In genomic region chr16:1407749-1408148, GRCh38 we compare ENCODE assay signal across 8 cellular contexts. TPM values are rescaled to one million over a fixed set of nuclear protein-coding genes. Genes with fewer than 3 reads are reported as not detected.
DNase-seq lines count a peak whose midpoint lies in the region; ATAC-seq, FAIRE-seq and TF ChIP-seq lines count a peak whose summit lies in the region.

No MANE protein-coding gene starts in this region.

- H3K4me3 ChIP-seq in upper lobe of right lung, result peak overlapping the region; percentile 53

- H3K9me3 ChIP-seq in upper lobe of right lung, result no peaks in the 10 kb centered on the region

- ATAC-seq in activated naive CD4-positive, alpha-beta T cell treated with anti-CD3 and anti-CD28 coated beads, Interleukin-2, amount 50 U/mL, for 72 hours, result no peak
- ATAC-seq in left lobe of liver (peak; percentile 12), upper lobe of right lung (peak; percentile 2), GM18873 (IDR thresholded peaks at IDR 0.05; ENCODE audit: low FRiP score, unreplicated experiment) (no peak)

- DNase-seq in activated naive CD4-positive, alpha-beta T cell treated with anti-CD3 and anti-CD28 coated beads, Interleukin-2, amount 10 ng/mL, durations not matched to agents 7 days and 5 days, result no peak
- DNase-seq in activated naive CD4-positive, alpha-beta T cell treated with anti-CD3 and anti-CD28 coated beads, Interleukin-2, amount 50 U/mL, for 72 hours (ENCODE audit: low spot score in 2 of 2), result no peak
- DNase-seq in activated naive CD8-positive, alpha-beta T cell treated with anti-CD3 and anti-CD28 coated beads for 36 hours, result no peak
- DNase-seq in left lobe of liver (ENCODE audit: low spot score), result no peak
- DNase-seq in upper lobe of right lung, result no peak
- no peak for DNase-seq in H54 (ENCODE audit: insufficient read length, low spot score)
- DNase-seq in NCI-H1436 treated with DMSO at 0.1 percent for 48 hours (lab: John Stamatoyannopoulos, UW), result no peak

- CTCF ChIA-PET in activated naive CD4-positive, alpha-beta T cell treated with anti-CD3 and anti-CD28 coated beads, Interleukin-2, amount 10 ng/mL, durations not matched to agents 7 days and 5 days (lab: Charles Lee), result no interaction called here

- no peak overlapping the region for H3K27ac Mint-ChIP-seq in activated naive CD4-positive, alpha-beta T cell treated with anti-CD3 and anti-CD28 coated beads, Interleukin-2, amount 10 ng/mL, durations not matched to agents 7 days and 5 days
- H3K27ac Mint-ChIP-seq in activated naive CD4-positive, alpha-beta T cell treated with anti-CD3 and anti-CD28 coated beads, Interleukin-2, amount 50 U/mL, for 72 hours, result no peak overlapping the region
- H3K27ac Mint-ChIP-seq in activated naive CD8-positive, alpha-beta T cell treated with anti-CD3 and anti-CD28 coated beads for 36 hours, result no peak overlapping the region

- peak overlapping the region; percentile 39 for H3K4me3 Mint-ChIP-seq in activated naive CD4-positive, alpha-beta T cell treated with anti-CD3 and anti-CD28 coated beads, Interleukin-2, amount 10 ng/mL, durations not matched to agents 7 days and 5 days
- H3K4me3 Mint-ChIP-seq in activated naive CD8-positive, alpha-beta T cell treated with anti-CD3 and anti-CD28 coated beads for 36 hours, result peak overlapping the region; percentile 80

- H3K27me3 ChIP-seq in upper lobe of right lung, result no peaks in the 10 kb centered on the region

- TF ChIP-seq CTCF in upper lobe of right lung (IDR thresholded peaks at IDR 0.05), result no peak

- peaks cover 14% of the 10 kb centered on the region for H3K36me3 Mint-ChIP-seq in activated naive CD4-positive, alpha-beta T cell treated with anti-CD3 and anti-CD28 coated beads, Interleukin-2, amount 10 ng/mL, durations not matched to agents 7 days and 5 days
- no peaks in the 10 kb centered on the region for H3K36me3 Mint-ChIP-seq in activated naive CD4-positive, alpha-beta T cell treated with anti-CD3 and anti-CD28 coated beads, Interleukin-2, amount 50 U/mL, for 72 hours
- no peaks in the 10 kb centered on the region for H3K36me3 Mint-ChIP-seq in activated naive CD8-positive, alpha-beta T cell treated with anti-CD3 and anti-CD28 coated beads for 36 hours

- no peaks in the 10 kb centered on the region for H3K9me3 Mint-ChIP-seq in activated naive CD4-positive, alpha-beta T cell treated with anti-CD3 and anti-CD28 coated beads, Interleukin-2, amount 10 ng/mL, durations not matched to agents 7 days and 5 days
- no peaks in the 10 kb centered on the region for H3K9me3 Mint-ChIP-seq in activated naive CD4-positive, alpha-beta T cell treated with anti-CD3 and anti-CD28 coated beads, Interleukin-2, amount 50 U/mL, for 72 hours
- no peaks in the 10 kb centered on the region for H3K9me3 Mint-ChIP-seq in activated naive CD8-positive, alpha-beta T cell treated with anti-CD3 and anti-CD28 coated beads for 36 hours

- H3K36me3 ChIP-seq in upper lobe of right lung, result peaks cover 40% of the 10 kb centered on the region

- TF ChIP-seq POLR2A in H54 (IDR thresholded peaks at IDR 0.05; ENCODE audit: low read depth, low read length), result no peak

- no peaks in the 10 kb centered on the region for H3K27me3 Mint-ChIP-seq in activated naive CD4-positive, alpha-beta T cell treated with anti-CD3 and anti-CD28 coated beads, Interleukin-2, amount 10 ng/mL, durations not matched to agents 7 days and 5 days
- H3K27me3 Mint-ChIP-seq in activated naive CD8-positive, alpha-beta T cell treated with anti-CD3 and anti-CD28 coated beads for 36 hours, result no peaks in the 10 kb centered on the region

- FAIRE-seq in H54 (lab: Jason Lieb, UNC), result no peak

- H3K4me1 Mint-ChIP-seq in activated naive CD4-positive, alpha-beta T cell treated with anti-CD3 and anti-CD28 coated beads, Interleukin-2, amount 10 ng/mL, durations not matched to agents 7 days and 5 days, result peaks cover 24% of the 10 kb centered on the region
- H3K4me1 Mint-ChIP-seq in activated naive CD8-positive, alpha-beta T cell treated with anti-CD3 and anti-CD28 coated beads for 36 hours, result peaks cover 17% of the 10 kb centered on the region

- intact Hi-C loops in upper lobe of right lung (cut with DNase I), result no loop called here

- peaks cover 16% of the 10 kb centered on the region for H3K4me1 ChIP-seq in upper lobe of right lung

- no peak overlapping the region for H3K27ac ChIP-seq in upper lobe of right lung

RNA-seq across cellular contexts. Expression of gene UNKL, which starts 6.8 kb away (rescaled TPM):
- total RNA-seq in activated naive CD4-positive, alpha-beta T cell treated with anti-CD3 and anti-CD28 coated beads, Interleukin-2, amount 50 U/mL, for 72 hours, result 10 to 100 TPM; 38.0 to 72.1 TPM
- total RNA-seq in activated naive CD8-positive, alpha-beta T cell treated with anti-CD3 and anti-CD28 coated beads for 36 hours, result 10 to 100 TPM; 22.6 to 24.2 TPM
- total RNA-seq in left lobe of liver, result 14.1 TPM
- total RNA-seq in upper lobe of right lung, result 19.9 TPM

RNA-seq across cellular contexts. Expression of gene UQCC4, which starts 12.8 kb away (rescaled TPM):
- 10 to 100 TPM; 12.4 to 15.2 TPM for total RNA-seq in activated naive CD4-positive, alpha-beta T cell treated with anti-CD3 and anti-CD28 coated beads, Interleukin-2, amount 50 U/mL, for 72 hours
- total RNA-seq in activated naive CD8-positive, alpha-beta T cell treated with anti-CD3 and anti-CD28 coated beads for 36 hours, result 10 to 100 TPM; 24.4 to 24.6 TPM
- total RNA-seq in left lobe of liver (6.1 TPM), upper lobe of right lung (9.1 TPM)

RNA-seq across cellular contexts. Expression of gene PERCC1, which starts 23.1 kb away (rescaled TPM):
- under 1 TPM in 1 of 2 donors, not detected in 1; 0.27 TPM for total RNA-seq in activated naive CD4-positive, alpha-beta T cell treated with anti-CD3 and anti-CD28 coated beads, Interleukin-2, amount 50 U/mL, for 72 hours
- under 1 TPM; 0.25 to 0.40 TPM for total RNA-seq in activated naive CD8-positive, alpha-beta T cell treated with anti-CD3 and anti-CD28 coated beads for 36 hours
- not detected for total RNA-seq in left lobe of liver
- total RNA-seq in upper lobe of right lung, result not detected

RNA-seq across cellular contexts. Expression of gene CCDC154, which starts 36.6 kb away (rescaled TPM):
- 1 to 10 TPM; 2.6 to 3.6 TPM for total RNA-seq in activated naive CD4-positive, alpha-beta T cell treated with anti-CD3 and anti-CD28 coated beads, Interleukin-2, amount 50 U/mL, for 72 hours
- 1 to 10 TPM; 1.3 TPM for total RNA-seq in activated naive CD8-positive, alpha-beta T cell treated with anti-CD3 and anti-CD28 coated beads for 36 hours
- total RNA-seq in left lobe of liver (1.4 TPM), upper lobe of right lung (4.1 TPM)

RNA-seq across cellular contexts. Expression of gene GNPTG, which starts 56.0 kb away (rescaled TPM):
- total RNA-seq in activated naive CD4-positive, alpha-beta T cell treated with anti-CD3 and anti-CD28 coated beads, Interleukin-2, amount 50 U/mL, for 72 hours, result 10 to 100 TPM; 21.7 to 25.4 TPM
- 10 to 100 TPM; 19.2 to 19.7 TPM for total RNA-seq in activated naive CD8-positive, alpha-beta T cell treated with anti-CD3 and anti-CD28 coated beads for 36 hours
- 58.3 TPM for total RNA-seq in left lobe of liver
- total RNA-seq in upper lobe of right lung, result 82.9 TPM

Comparison
In these comparisons a context has a peak if more than half of its experiments do, and no peak if none do; other contexts are left out.
1. ATAC-seq: peak in left lobe of liver (single experiment) and upper lobe of right lung (single experiment); none in activated naive CD4-positive, alpha-beta T cell treated with anti-CD3 and anti-CD28 coated beads, Interleukin-2, amount 50 U/mL, for 72 hours (0 of 2) and GM18873 (single experiment).